In genomic region chr1:33181038-33181861, GRCh38 we compare ENCODE assay signal across 8 cellular contexts. TPM values are rescaled to one million over a fixed set of nuclear protein-coding genes. Genes with fewer than 3 reads are reported as not detected.
A peak's percentile ranks its signal among the peaks of the same experiment; 100 is the strongest.
DNase-seq lines count a peak whose midpoint lies in the region; ATAC-seq and TF ChIP-seq lines count a peak whose summit lies in the region.

No MANE protein-coding gene starts in this region.

- intact Hi-C loops in Caco-2 (cut with micrococcal nuclease; ENCODE audit: unreplicated experiment), result loop anchor here (2.0 to 5.0 kb wide), 2 partner anchors 39 to 54 kb away; no protein-coding TSS in a partner anchor

- POLR2A ChIA-PET in Caco-2 (lab: Charles Lee), result interaction anchor here (0.6 to 2.0 kb wide), 4 partner anchors 54 to 1002 kb away, joined by 3 to 17 read pairs (median 3); partner anchors contain the start of genes TXLNA and ZSCAN20

- CTCF ChIA-PET in Caco-2 (lab: Charles Lee), result interaction anchor here (0.6 to 1.8 kb wide), 2 partner anchors 12 to 54 kb away, joined by 3 to 19 read pairs; no protein-coding TSS in a partner anchor

- peak overlapping the region; percentile 40 for H3K27ac ChIP-seq in VCaP

- ATAC-seq in GM21528 (IDR thresholded peaks at IDR 0.05; ENCODE audit: low FRiP score, unreplicated experiment), result peak; percentile 34
- peak; percentile 44 to 49 for ATAC-seq in stimulated activated naive B cell treated with anti-CD40 and anti-IgM and Interleukin-4, amounts not matched to agents 10 μg/mL and 1 μg/mL and 100 μg/mL, for 72 hours (replicated peaks)

- H3K4me1 ChIP-seq in Caco-2, result peaks cover 2% of the 10 kb centered on the region; the same call in 1 of the 2 replicates

- peak overlapping the region; percentile 70 for H3K4me3 Mint-ChIP-seq in Caco-2 (ENCODE audit: unreplicated experiment)
- peak overlapping the region; percentile 91 for H3K4me3 Mint-ChIP-seq in stimulated activated naive B cell treated with anti-CD40 and anti-IgM and Interleukin-4, amounts not matched to agents 10 μg/mL and 1 μg/mL and 100 μg/mL, for 72 hours

- H3K9me3 Mint-ChIP-seq in Caco-2 (ENCODE audit: unreplicated experiment), result no peaks in the 10 kb centered on the region
- H3K9me3 Mint-ChIP-seq in stimulated activated naive B cell treated with anti-CD40 and anti-IgM and Interleukin-4, amounts not matched to agents 10 μg/mL and 1 μg/mL and 100 μg/mL, for 72 hours, result peaks cover 3% of the 10 kb centered on the region in 2 donors

- peaks cover 4% of the 10 kb centered on the region for H3K4me1 Mint-ChIP-seq in Caco-2 (ENCODE audit: low read depth, unreplicated experiment)
- peaks cover 18 to 28% of the 10 kb centered on the region in 2 donors for H3K4me1 Mint-ChIP-seq in stimulated activated naive B cell treated with anti-CD40 and anti-IgM and Interleukin-4, amounts not matched to agents 10 μg/mL and 1 μg/mL and 100 μg/mL, for 72 hours

- H3K36me3 ChIP-seq in Caco-2 (ENCODE audit: control insufficient read depth, insufficient read depth, low read length), result no peaks in the 10 kb centered on the region

- TF ChIP-seq CTCF in Caco-2 (IDR thresholded peaks at IDR 0.05; ENCODE audit: insufficient read depth in 1 of 2, low read depth in 1 of 2, low read length in 1 of 2, severe bottlenecking in 1 of 2, unreplicated experiment in 1 of 2) (no peak), VCaP (conservative IDR thresholded peaks at IDR 0.05) (0 out of 2 replicates have a peak, but pooled peaks have one; percentile 8)

- no peaks in the 10 kb centered on the region for H3K9me3 ChIP-seq in Caco-2

- H3K27ac Mint-ChIP-seq in Caco-2 (ENCODE audit: unreplicated experiment), result peak overlapping the region; percentile 37
- peak overlapping the region; percentile 90 for H3K27ac Mint-ChIP-seq in stimulated activated naive B cell treated with anti-CD40 and anti-IgM and Interleukin-4, amounts not matched to agents 10 μg/mL and 1 μg/mL and 100 μg/mL, for 72 hours

- no TSS peak for BruUV-seq in Caco-2 (replicated peaks; lab: Mats Ljungman, UMichigan)

- peak; percentile 33 to 61 for DNase-seq in Caco-2
- DNase-seq in Kasumi-1 (lab: John Stamatoyannopoulos, UW), result peak; percentile 11 to 29
- peak; percentile 43 for DNase-seq in dermis blood vessel endothelial cell
- peak; percentile 7 to 40 for DNase-seq in lung microvascular endothelial cell (ENCODE audit: low read depth in 2 of 2)
- peak; percentile 28 for DNase-seq in stimulated activated naive B cell treated with anti-CD40 and anti-IgM and Interleukin-4, amounts not matched to agents 10 μg/mL and 1 μg/mL and 100 μg/mL, for 72 hours
- no peak for DNase-seq in globus pallidus (ENCODE audit: low spot score)

- no peaks in the 10 kb centered on the region for H3K27me3 ChIP-seq in Caco-2 (replicated peaks; ENCODE audit: control insufficient read depth, insufficient read depth, low read length)

- H3K27me3 Mint-ChIP-seq in Caco-2 (ENCODE audit: insufficient read depth, unreplicated experiment), result peaks cover 7% of the 10 kb centered on the region
- peaks cover 21 to 24% of the 10 kb centered on the region in 2 donors for H3K27me3 Mint-ChIP-seq in stimulated activated naive B cell treated with anti-CD40 and anti-IgM and Interleukin-4, amounts not matched to agents 10 μg/mL and 1 μg/mL and 100 μg/mL, for 72 hours

- H3K4me3 ChIP-seq in Caco-2 (ENCODE audit: low read depth, low read length), result peak overlapping the region; percentile 68

- peaks cover 14% of the 10 kb centered on the region for H3K36me3 Mint-ChIP-seq in Caco-2 (ENCODE audit: insufficient read depth, unreplicated experiment)
- H3K36me3 Mint-ChIP-seq in stimulated activated naive B cell treated with anti-CD40 and anti-IgM and Interleukin-4, amounts not matched to agents 10 μg/mL and 1 μg/mL and 100 μg/mL, for 72 hours, result no peaks in the 10 kb centered on the region

RNA-seq across cellular contexts. Expression of gene TRIM62, which starts 0.6 kb away (rescaled TPM):
- total RNA-seq in Caco-2 (2022), result 2.4 and 2.5 TPM in 2 replicates
- total RNA-seq in dermis blood vessel endothelial cell, result 2.6 and 4.6 TPM in 2 replicates
- total RNA-seq in lung microvascular endothelial cell, result 1.2 and 2.4 TPM in 2 replicates
